Comparison of ENCODE assay signal across 18 cellular contexts in genomic region chr1:233229291-233229690, GRCh38.
"Had no signal": no experiment of that assay in that cellular context is flagged by ENCODE, and none has a peak within 500 bp of the region (broad histone marks: within the 10 kb centered on the region; RNA-seq: fewer than 3 reads in every experiment).

No MANE protein-coding gene starts in this region.

- H3K4me1 Mint-ChIP-seq: activated naive CD8-positive, alpha-beta T cell treated with anti-CD3 and anti-CD28 coated beads for 36 hours had no signal

- DNase-seq: activated CD4-positive, alpha-beta T cell treated with anti-CD3 and anti-CD28 coated beads, Interleukin-2, amount 50 U/mL, for 1 hour; activated gamma-delta T cell; activated naive CD8-positive, alpha-beta T cell treated with anti-CD3 and anti-CD28 coated beads for 36 hours; amygdala; body of pancreas; hypothalamus; kidney; retina; stimulated activated CD4-positive, alpha-beta T cell treated with anti-CD3 and anti-CD28 coated beads, Interleukin-12 subunit alpha, Interleukin-12 subunit beta, amount 100 ng/mL, for 4 hours; stimulated activated CD4-positive, alpha-beta T cell treated with anti-CD3 and anti-CD28 coated beads, Interleukin-1b, Interleukin-23, amount 100 ng/mL, for 48 hours; stimulated activated naive CD8-positive, alpha-beta T cell treated with anti-CD3 and anti-CD28 coated beads, Interleukin-15, Interleukin-2, amounts not matched to agents 100 U/mL and 50 U/mL, for 24 hours; substantia nigra; T1000; tibial artery had no signal

- H3K27me3 Mint-ChIP-seq: activated naive CD8-positive, alpha-beta T cell treated with anti-CD3 and anti-CD28 coated beads for 36 hours had no signal

- H3K4me3 Mint-ChIP-seq: activated naive CD8-positive, alpha-beta T cell treated with anti-CD3 and anti-CD28 coated beads for 36 hours; neural crest cell had no signal

- H3K9me3 ChIP-seq: body of pancreas, tibial artery had no signal

- H3K9me3 Mint-ChIP-seq: activated naive CD8-positive, alpha-beta T cell treated with anti-CD3 and anti-CD28 coated beads for 36 hours; neural crest cell had no signal

- H3K4me1 ChIP-seq: body of pancreas, tibial artery had no signal

- H3K27ac Mint-ChIP-seq: activated naive CD8-positive, alpha-beta T cell treated with anti-CD3 and anti-CD28 coated beads for 36 hours had no signal

- ATAC-seq: activated CD4-positive, CD25-positive, alpha-beta regulatory T cell treated with anti-CD3 and anti-CD28 coated beads, Interleukin-2, amount 50 U/mL, for 24 hours; body of pancreas; left lobe of liver; stimulated activated naive CD8-positive, alpha-beta T cell treated with anti-CD3 and anti-CD28 coated beads, Interleukin-15, Interleukin-2, amounts not matched to agents 100 U/mL and 50 U/mL, for 24 hours had no signal

- H3K4me3 ChIP-seq: body of pancreas, tibial artery had no signal

- H3K27ac ChIP-seq: body of pancreas, epithelial cell of prostate, tibial artery had no signal

- H3K27me3 ChIP-seq: body of pancreas, tibial artery had no signal
